In the genomic region with DNA sequence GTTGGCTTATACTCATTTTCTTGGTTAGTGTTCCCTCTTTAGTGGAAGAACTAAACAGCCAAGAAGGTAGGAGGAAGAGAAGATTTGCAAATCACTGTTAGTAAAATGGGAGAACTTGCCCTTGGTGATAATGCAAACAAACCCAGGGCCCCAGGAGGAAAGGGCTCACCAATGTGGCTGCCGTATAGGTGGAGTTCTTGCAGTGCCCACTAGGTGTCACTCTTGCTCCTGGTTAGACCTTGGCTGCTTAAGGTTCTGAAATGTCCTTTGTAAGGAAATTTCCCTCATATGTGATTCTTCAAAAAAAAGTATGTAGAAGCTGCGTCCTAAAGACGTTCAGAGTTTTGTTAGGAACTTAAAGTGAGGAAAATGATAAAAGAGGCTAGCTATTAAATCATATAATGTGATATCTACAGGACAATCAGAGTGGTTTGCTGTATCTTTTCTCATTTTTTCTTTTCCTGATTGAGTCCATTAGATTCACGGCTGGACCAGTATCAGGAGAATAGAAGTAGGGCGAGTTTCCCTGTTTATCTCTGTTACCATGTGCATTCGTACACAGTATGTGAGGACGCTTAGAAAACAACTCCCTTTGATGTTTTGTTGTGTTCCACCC, we compare ENCODE assay signal across 8 cellular contexts. TPM values are rescaled to one million over a fixed set of nuclear protein-coding genes. Genes with fewer than 3 reads are reported as not detected.
DNase-seq lines count a peak whose midpoint lies in the region; ATAC-seq, FAIRE-seq and TF ChIP-seq lines count a peak whose summit lies in the region.

No MANE protein-coding gene starts in this region.

- H3K79me2 ChIP-seq in H1 (ENCODE audit: control insufficient read depth in 1 of 2, insufficient read depth in 2 of 2, low read length in 2 of 2) = peaks cover 0 to 8% of the 10 kb centered on the region in 2 experiments; a peak in 1 of 4 replicates

- TF ChIP-seq RAD21 in H1 (IDR thresholded peaks at IDR 0.05 in 1 of 2, conservative IDR thresholded peaks at IDR 0.05 in 1 of 2; ENCODE audit: low read depth in 2 of 2, low read length in 2 of 2) = peak; percentile 84 to 87

- no peak overlapping the region for H2BK12ac ChIP-seq in H1 (ENCODE audit: low read depth, low read length)

- H3K4me2 ChIP-seq in H1 (ENCODE audit: insufficient read depth in 1 of 2, low read depth in 2 of 2, low read length in 2 of 2) = no peak overlapping the region

- H3K79me1 ChIP-seq in H1 (ENCODE audit: low read depth, low read length) = no peaks in the 10 kb centered on the region; the same call in 1 of the 2 replicates

- no peak overlapping the region for H3K27ac ChIP-seq in H1 (ENCODE audit: low read depth, low read length)

- FAIRE-seq in H1 (lab: Jason Lieb, UNC) = peak; percentile 60

- TF ChIP-seq CTCF in H1 (IDR thresholded peaks at IDR 0.05; ENCODE audit: control extremely low read depth in 1 of 3, insufficient read depth in 1 of 3, low read depth in 1 of 3, low read length in 3 of 3) (peak; percentile 78 to 95 (median 80)), mucosa of descending colon (IDR thresholded peaks at IDR 0.05) (peak; percentile 87)

- WGBS in H1 (ENCODE audit: extremely low coverage in 1 of 2, insufficient coverage in 1 of 2, insufficient read length in 1 of 2, insufficient replicate concordance in 2 of 2, low coverage in 1 of 2, low lambda C conversion rate in 2 of 2, missing lambda C conversion rate in 1 of 2), 2 experiments = 59% methylated on average over 7 of the region's 7 CpGs; no CpG with 5 or more reads in 1 of the 2 experiments

- peaks cover 0 to under 1% of the 10 kb centered on the region in 2 experiments for H4K20me1 ChIP-seq in H1 (replicated peaks in 1 of 2; ENCODE audit: control insufficient read depth in 1 of 2, insufficient read depth in 2 of 2, low read length in 2 of 2)

- H4K91ac ChIP-seq in H1 (replicated peaks; ENCODE audit: insufficient read length, low read length) = no peak overlapping the region

- H2BK120ac ChIP-seq in H1 (replicated peaks; ENCODE audit: low read depth, low read length) = no peak overlapping the region

- no peak overlapping the region for H2BK15ac ChIP-seq in H1 (ENCODE audit: low read length)

- CTCF ChIA-PET in activated CD8-positive, alpha-beta T cell treated with anti-CD3 and anti-CD28 coated beads, Interleukin-2, amount 10 ng/mL, durations not matched to agents 7 days and 5 days (lab: Charles Lee) = interaction anchor here (0.6 to 4.5 kb wide), 22 partner anchors 9 to 211 kb away, joined by 3 to 47 read pairs (median 3); no protein-coding TSS in a partner anchor
- CTCF ChIA-PET in H1 (lab: Charles Lee; ENCODE audit: partially characterized antibody) = interaction anchor here (0.6 to 1.6 kb wide), 7 partner anchors 14 to 113 kb away, joined by 3 to 5 read pairs (median 4); no protein-coding TSS in a partner anchor

- H3K27ac Mint-ChIP-seq in activated CD8-positive, alpha-beta T cell treated with anti-CD3 and anti-CD28 coated beads, Interleukin-2, amount 10 ng/mL, durations not matched to agents 7 days and 5 days = no peak overlapping the region

- H3K9me3 ChIP-seq in H1 (ENCODE audit: insufficient read depth in 2 of 2, low read depth in 1 of 2, low read length in 1 of 2) (0 out of 4 replicates have a peak, but pooled peaks cover 0 to 6% of the 10 kb centered on the region in 2 experiments), mucosa of descending colon (peaks cover 3% of the 10 kb centered on the region)

- intact Hi-C loops in mucosa of descending colon (cut with DNase I, micrococcal nuclease) = loop anchor here in 1 of 2 donors (10.0 kb wide), 1 partner anchor 95 kb away; no protein-coding TSS in a partner anchor

- no peak overlapping the region for H2AK5ac ChIP-seq in H1 (ENCODE audit: low read depth, low read length)

- peaks cover 48% of the 10 kb centered on the region for H3K36me3 Mint-ChIP-seq in activated CD8-positive, alpha-beta T cell treated with anti-CD3 and anti-CD28 coated beads, Interleukin-2, amount 10 ng/mL, durations not matched to agents 7 days and 5 days (ENCODE audit: low read depth)

- no peak overlapping the region for H3K56ac ChIP-seq in H1 (replicated peaks; ENCODE audit: insufficient read length, low read depth, low read length)

- TF ChIP-seq POLR2A in H1 (IDR thresholded peaks at IDR 0.05; ENCODE audit: control extremely low read depth in 1 of 2, low read depth in 2 of 2, low read length in 2 of 2) = no peak

- DNase-seq in CD1c-positive myeloid dendritic cell (ENCODE audit: extremely low spot score) (peak; percentile 56), NCI-H82 (lab: John Stamatoyannopoulos, UW) (peak; percentile 80), H1 (ENCODE audit: low read depth in 1 of 2, low spot score in 2 of 2) (peak; percentile 60 to 91), mucosa of descending colon (peak in 2 of 3 donors; percentile 80 to 88)
- DNase-seq in activated CD8-positive, alpha-beta T cell treated with anti-CD3 and anti-CD28 coated beads, Interleukin-2, amount 10 ng/mL, durations not matched to agents 7 days and 5 days = peak; percentile 80
- DNase-seq in stimulated activated CD8-positive, alpha-beta memory T cell treated with anti-CD3 and anti-CD28 coated beads, Interleukin-7, amount 100 ng/mL, for 24 hours (ENCODE audit: low read depth) = peak; percentile 54

- no peak overlapping the region for H3K23ac ChIP-seq in H1 (ENCODE audit: insufficient read length)

- H3K4me3 ChIP-seq in H1 (ENCODE audit: extremely low read depth in 1 of 4, insufficient read depth in 2 of 4, low read depth in 3 of 4, low read length in 4 of 4) (no peak overlapping the region), mucosa of descending colon (no peak overlapping the region)

- peaks cover 10% of the 10 kb centered on the region for H3K9me3 Mint-ChIP-seq in activated CD8-positive, alpha-beta T cell treated with anti-CD3 and anti-CD28 coated beads, Interleukin-2, amount 10 ng/mL, durations not matched to agents 7 days and 5 days (ENCODE audit: insufficient read depth)

- H3K36me3 ChIP-seq in H1 (ENCODE audit: control insufficient read depth in 2 of 4, insufficient read depth in 4 of 4, low read length in 3 of 4) (peaks cover 7 to 25% (median 16%) of the 10 kb centered on the region in 4 experiments), mucosa of descending colon (ENCODE audit: low read depth) (no peaks in the 10 kb centered on the region)

- H3K9ac ChIP-seq in H1 (replicated peaks in 1 of 4; ENCODE audit: extremely low read depth in 1 of 4, low read depth in 3 of 4, low read length in 3 of 4) = no peak overlapping the region

- no peak overlapping the region for H3K4me3 Mint-ChIP-seq in activated CD8-positive, alpha-beta T cell treated with anti-CD3 and anti-CD28 coated beads, Interleukin-2, amount 10 ng/mL, durations not matched to agents 7 days and 5 days

- no peak for TF ChIP-seq EP300 in H1 (IDR thresholded peaks at IDR 0.05; ENCODE audit: borderline replicate concordance in 1 of 2, low read depth in 2 of 2, low read length in 2 of 2)

- H3K23me2 ChIP-seq in H1 (ENCODE audit: low read depth, low read length) = no peaks in the 10 kb centered on the region

- H2AFZ ChIP-seq in H1 (ENCODE audit: low read length) = no peak overlapping the region

- no peak overlapping the region for H3K4ac ChIP-seq in H1 (replicated peaks; ENCODE audit: insufficient read length, low read depth, low read length)

- no peak overlapping the region for H3K18ac ChIP-seq in H1 (ENCODE audit: extremely low read depth, low read length)

- no peak overlapping the region for H2BK20ac ChIP-seq in H1 (ENCODE audit: low read length)

- H3K4me1 Mint-ChIP-seq in activated CD8-positive, alpha-beta T cell treated with anti-CD3 and anti-CD28 coated beads, Interleukin-2, amount 10 ng/mL, durations not matched to agents 7 days and 5 days (ENCODE audit: low read depth) = peaks cover 16% of the 10 kb centered on the region

- H3K14ac ChIP-seq in H1 (ENCODE audit: insufficient read length) = no peak overlapping the region

- POLR2A ChIA-PET in activated CD8-positive, alpha-beta T cell treated with anti-CD3 and anti-CD28 coated beads, Interleukin-2, amount 10 ng/mL, durations not matched to agents 7 days and 5 days (lab: Charles Lee) = interaction anchor here (0.6 kb wide), 1 partner anchor 18 kb away, joined by 3 read pairs; no protein-coding TSS in a partner anchor
- POLR2A ChIA-PET in H1 (lab: Charles Lee; ENCODE audit: partially characterized antibody) = no interaction called here

- H4K8ac ChIP-seq in H1 (ENCODE audit: extremely low read depth, insufficient read depth, low read length) = no peak overlapping the region

- no peak overlapping the region for H2BK5ac ChIP-seq in H1 (ENCODE audit: low read depth, low read length)

- H3K27me3 Mint-ChIP-seq in activated CD8-positive, alpha-beta T cell treated with anti-CD3 and anti-CD28 coated beads, Interleukin-2, amount 10 ng/mL, durations not matched to agents 7 days and 5 days (ENCODE audit: low read depth) = no peaks in the 10 kb centered on the region

- no peak overlapping the region for H4K5ac ChIP-seq in H1 (ENCODE audit: insufficient read length, low read depth, low read length)

- H3K27me3 ChIP-seq in H1 (replicated peaks in 1 of 4; ENCODE audit: control insufficient read depth in 3 of 4, extremely low read depth in 1 of 4, insufficient read depth in 3 of 4, low read length in 3 of 4) = no peaks in the 10 kb centered on the region

- H3K4me1 ChIP-seq in H1 (replicated peaks in 1 of 4; ENCODE audit: control insufficient read depth in 3 of 4, insufficient read depth in 4 of 4, low read length in 3 of 4) (no peaks in the 10 kb centered on the region; a peak in 2 of 7 replicates), mucosa of descending colon (ENCODE audit: low read depth) (no peaks in the 10 kb centered on the region)

- ATAC-seq in GM19035 (IDR thresholded peaks at IDR 0.05; ENCODE audit: unreplicated experiment) (peak; percentile 96), HG03354 (IDR thresholded peaks at IDR 0.05; ENCODE audit: poor library complexity, severe bottlenecking, unreplicated experiment) (peak; percentile 86), mucosa of descending colon (peak; percentile 95)
- ATAC-seq in activated CD8-positive, alpha-beta T cell treated with anti-CD3 and anti-CD28 coated beads, Interleukin-2, amount 10 ng/mL, durations not matched to agents 7 days and 5 days = peak; percentile 70

TF ChIP-seq in H1, 55 proteins besides CTCF, POLR2A, EP300 and RAD21 (continues in another document):
- TF ChIP-seq SP4 (IDR thresholded peaks at IDR 0.05; ENCODE audit: low read length) = no peak

RNA-seq across cellular contexts. Expression of gene RPIA, which starts 48.6 kb away (rescaled TPM):
- 10 to 100 TPM; 47.8 to 51.8 TPM for total RNA-seq in activated CD8-positive, alpha-beta T cell treated with anti-CD3 and anti-CD28 coated beads, Interleukin-2, amount 10 ng/mL, durations not matched to agents 7 days and 5 days
- total RNA-seq in H1 (2021; fragmentation: NEBNext Ultra II Directional; extraction: Animal tissue kit (Norgen Biotek cat#: 25700)) = 24.0 and 26.7 TPM in 2 replicates
- 9.1 and 13.1 TPM in 2 replicates for polyA plus RNA-seq in H1 (2011; rRNA removed)
- polyA plus RNA-seq in H1 (2011; cell fraction: cytosol; rRNA removed) = 16.0 TPM
- 7.2 TPM for polyA plus RNA-seq in H1 (2011; cell fraction: nucleus; rRNA removed)
- 17.9 to 21.7 TPM (median 20.8 TPM) in 4 replicates for polyA plus RNA-seq in H1 (2012, experiment 1 of 2)
- polyA plus RNA-seq in H1 (2012, experiment 2 of 2) = 5.2 TPM
- polyA plus RNA-seq in H1 (2013, experiment 1 of 2) = 12.3 TPM
- 12.0 TPM for polyA plus RNA-seq in H1 (2013, experiment 2 of 2)
- polyA minus RNA-seq in H1 (2011; rRNA and poly(A)+ RNA removed) = 11.2 and 12.6 TPM in 2 replicates
- 5.6 TPM for polyA minus RNA-seq in H1 (2011; cell fraction: cytosol; rRNA and poly(A)+ RNA removed)
- polyA minus RNA-seq in H1 (2011; cell fraction: nucleus; rRNA and poly(A)+ RNA removed) = 8.8 TPM
- 10 to 100 TPM; 17.5 to 29.7 (median 25.7) TPM for total RNA-seq in mucosa of descending colon
